ENCODE assay signal across 8 cellular contexts in the genomic region with DNA sequence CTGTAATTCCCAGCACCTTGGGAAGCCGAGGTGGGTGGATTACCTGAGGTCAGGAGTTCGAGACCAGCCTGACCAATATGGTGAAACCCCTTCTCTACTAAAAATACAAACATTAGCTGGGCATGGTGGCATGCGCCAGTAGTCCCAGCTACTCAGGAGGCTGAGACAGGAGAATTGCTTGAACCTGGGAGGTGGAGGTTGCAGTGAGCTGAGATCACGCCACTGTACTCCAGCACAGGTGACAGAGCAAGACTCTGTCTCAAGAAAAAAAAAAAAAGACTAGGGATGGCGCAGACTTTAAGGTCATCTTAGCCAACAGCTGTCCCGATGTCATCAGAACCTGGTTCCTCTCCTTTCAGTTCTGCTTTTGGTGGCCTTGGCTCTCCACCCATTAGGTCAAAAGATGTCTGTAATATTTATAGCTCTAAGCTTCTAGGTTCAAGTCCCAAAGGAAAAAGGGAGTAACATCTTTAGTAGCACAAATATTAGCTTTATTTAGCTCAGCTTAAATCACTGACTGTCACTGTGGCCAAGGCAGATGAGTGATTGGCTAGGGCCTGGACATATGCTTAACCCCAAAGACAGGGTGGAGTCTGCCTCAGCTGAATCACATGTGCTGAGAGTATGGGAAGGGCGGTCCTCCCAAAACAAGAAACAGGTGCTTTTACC. TPM values are rescaled to one million over a fixed set of nuclear protein-coding genes. Genes with fewer than 3 reads are reported as not detected.
DNase-seq lines count a peak whose midpoint lies in the region; ATAC-seq and TF ChIP-seq lines count a peak whose summit lies in the region.
"Not testable (repeated sequence)": the region's sequence is repeated elsewhere in the genome, so short reads cannot be mapped to it uniquely, and the experiment has no call there.

No MANE protein-coding gene starts in this region.

- 50 to 63% (median 62%) methylated on average over 7 of the region's 7 CpGs for WGBS in spleen, 5 donors

- peaks cover 0 to 34% (median 16%) of the 10 kb centered on the region in 6 donors for H3K4me1 ChIP-seq in spleen

- not testable (repeated sequence) for TF ChIP-seq POLR2A in spleen (IDR thresholded peaks at IDR 0.05)

- not testable (repeated sequence) for H3K4me3 ChIP-seq in GM12865 (ENCODE audit: low read depth, low read length)
- peak overlapping the region in 1 of 8 donors; percentile 10 for H3K4me3 ChIP-seq in spleen

- not testable (repeated sequence) for TF ChIP-seq CTCF in GM12865 (IDR thresholded peaks at IDR 0.05; ENCODE audit: insufficient read depth, low read depth, low read length, missing control alignments); spleen (IDR thresholded peaks at IDR 0.05 in 8 of 11, conservative IDR thresholded peaks at IDR 0.05 in 3 of 11)

- ATAC-seq in GM19043 (IDR thresholded peaks at IDR 0.05; ENCODE audit: low read depth, unreplicated experiment) (peak; percentile 95), GM21529 (IDR thresholded peaks at IDR 0.05; ENCODE audit: unreplicated experiment) (peak; percentile 94), HG02981 (IDR thresholded peaks at IDR 0.05; ENCODE audit: unreplicated experiment) (peak; percentile 97), HG03520 (IDR thresholded peaks at IDR 0.05; ENCODE audit: unreplicated experiment) (peak; percentile 98)

- not testable (repeated sequence) for H3K9me3 ChIP-seq in spleen

- DNase-seq in GM12865 (ENCODE audit: low read depth) (peak; percentile 95), OCI-M1 (lab: John Stamatoyannopoulos, UW) (peak; percentile 42), germinal center (ENCODE audit: low spot score) (peak; percentile 52)
- not testable (repeated sequence) for DNase-seq in spleen

- H3K27me3 ChIP-seq in spleen (replicated peaks in 1 of 7) = not testable (repeated sequence)

- H3K36me3 ChIP-seq in spleen = not testable (repeated sequence)

- intact Hi-C loops in spleen (cut with DNase I; ENCODE audit: low total_unique reads) = loop anchor here (10.0 kb wide), 2 partner anchors 77 to 343 kb away; a partner anchor contains a TSS

- H3K27ac ChIP-seq in spleen = peak overlapping the region in 7 of 8 donors; percentile 29 to 81 (median 69)

RNA-seq across cellular contexts. Expression of a gene that starts 7.3 kb away (rescaled TPM):
- total RNA-seq in spleen = 100 to 1,000 TPM in 1 of 7 donors, 10 to 100 TPM in 6; 56.6 to 108 (median 71.6) TPM
- polyA plus RNA-seq in spleen = 10 to 100 TPM; 12.9 to 18.0 (median 15.8) TPM
